In the genomic region with DNA sequence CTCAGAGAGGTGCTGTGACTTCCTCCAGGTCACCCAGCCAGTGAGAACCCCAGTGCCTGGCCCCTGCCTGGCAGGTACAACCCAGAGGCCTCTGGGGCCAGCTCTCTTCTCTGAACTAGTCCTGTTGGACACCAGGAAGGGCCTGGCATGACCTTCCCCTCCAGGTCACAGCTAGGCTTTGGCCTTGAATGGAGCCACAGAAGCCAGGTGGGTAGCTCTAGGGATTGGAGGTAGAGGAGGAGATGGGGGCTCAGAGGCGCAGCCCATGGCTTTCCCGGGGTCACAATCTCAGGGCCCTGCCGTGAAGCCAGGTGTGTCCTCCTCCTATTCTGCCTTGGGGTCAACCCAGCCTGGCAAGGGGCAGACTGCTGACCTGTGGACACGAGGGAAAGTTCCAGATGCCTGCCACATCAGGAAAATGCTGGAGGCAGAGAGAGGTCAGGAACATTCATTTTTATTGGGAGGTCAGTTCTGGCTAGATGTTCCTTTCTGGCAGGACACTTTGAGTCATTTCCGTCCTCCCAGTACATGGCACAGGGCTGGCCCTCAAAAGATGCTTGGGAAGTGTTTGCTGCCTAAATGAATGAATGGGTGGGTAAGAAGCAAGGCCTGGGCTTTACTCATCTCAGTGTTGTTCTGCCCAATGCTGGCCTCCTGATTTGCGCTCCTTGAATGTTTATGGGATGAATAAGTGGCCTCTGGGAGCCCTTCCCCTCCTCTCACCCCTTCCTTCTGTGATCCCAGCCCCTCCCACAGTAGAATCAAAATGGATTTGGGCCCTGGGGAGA, we compare ENCODE assay signal across 10 cellular contexts. TPM values are rescaled to one million over a fixed set of nuclear protein-coding genes. Genes with fewer than 3 reads are reported as not detected.
A peak's percentile ranks its signal among the peaks of the same experiment; 100 is the strongest.
DNase-seq lines count a peak whose midpoint lies in the region; ATAC-seq lines count a peak whose summit lies in the region.
"Had no signal": no experiment of that assay in that cellular context is flagged by ENCODE, and none has a peak within 500 bp of the region (broad histone marks: within the 10 kb centered on the region; RNA-seq: fewer than 3 reads in every experiment).

No MANE protein-coding gene starts in this region.

- ATAC-seq in GM21381 (IDR thresholded peaks at IDR 0.05; ENCODE audit: unreplicated experiment): no peak
- ATAC-seq: activated CD8-positive, alpha-beta T cell treated with anti-CD3 and anti-CD28 coated beads, Interleukin-2, amount 10 ng/mL, durations not matched to agents 7 days and 5 days had no signal

- DNase-seq in EL: peak; percentile 91
- DNase-seq in M059J (ENCODE audit: low read depth): peak; percentile 83
- DNase-seq in head of caudate nucleus: peak in 24 of 42 donors; percentile 1 to 40 (median 7)
- DNase-seq in posterior vena cava (ENCODE audit: low spot score): peak; percentile 58
- no peak for DNase-seq in NCI-H2196 treated with DMSO at 0.1 percent for 48 hours (lab: John Stamatoyannopoulos, UW; ENCODE audit: unreplicated experiment)
- DNase-seq in UCSD-AML1 (lab: John Stamatoyannopoulos, UW; ENCODE audit: unreplicated experiment): no peak
- DNase-seq: activated CD8-positive, alpha-beta T cell treated with anti-CD3 and anti-CD28 coated beads, Interleukin-2, amount 10 ng/mL, durations not matched to agents 7 days and 5 days; effector CD4-positive, alpha-beta T cell; NCI-H2107 had no signal

- intact Hi-C loops in head of caudate nucleus (cut with DNase I): no loop called here
- intact Hi-C loops in posterior vena cava (cut with DNase I): no loop called here

RNA-seq across cellular contexts. Expression of gene FAM222A, which starts 25.4 kb away (rescaled TPM):
- 0.89 and 2.1 TPM in 2 replicates for total RNA-seq in M059J (2014; rRNA removed; shearing (Covaris generic))
- under 1 TPM; 0.62 to 0.79 TPM for total RNA-seq in posterior vena cava

Comparison
In these comparisons a context has a peak if more than half of its experiments do, and no peak if none do; other contexts are left out.
1. DNase-seq: peak in EL (single experiment), M059J (single experiment), head of caudate nucleus (24 of 42) and posterior vena cava (single experiment); none in NCI-H2196 treated with DMSO at 0.1 percent for 48 hours (single experiment) and UCSD-AML1 (single experiment).